11 cellular contexts compared by ENCODE assay signal in genomic region chr19:12953456-12954149, GRCh38. TPM values are rescaled to one million over a fixed set of nuclear protein-coding genes. Genes with fewer than 3 reads are reported as not detected.
A peak's percentile ranks its signal among the peaks of the same experiment; 100 is the strongest.
DNase-seq lines count a peak whose midpoint lies in the region; ATAC-seq, FAIRE-seq and TF ChIP-seq lines count a peak whose summit lies in the region.
"Had no signal": no experiment of that assay in that cellular context is flagged by ENCODE, and none has a peak within 500 bp of the region (broad histone marks: within the 10 kb centered on the region; RNA-seq: fewer than 3 reads in every experiment).

No MANE protein-coding gene starts in this region.

- no peak for DNase-seq in Caco-2
- no peak for DNase-seq in MM.1S
- DNase-seq in K562 (ENCODE audit: extremely low read depth in 1 of 4, low spot score in 3 of 4) = peak in 1 of 4 experiments; percentile 9
- DNase-seq in neuronal stem cell (ENCODE audit: low spot score) = no peak
- DNase-seq in activated gamma-delta T cell treated with Interleukin-2 at 50 U/mL for 16 hours = no peak
- DNase-seq in stimulated activated CD4-positive, alpha-beta T cell treated with anti-CD3 and anti-CD28 coated beads, Interleukin-4, amount 100 ng/mL, for 4 hours = no peak
- DNase-seq in HTR-8/SVneo (ENCODE audit: insufficient read length, low spot score) = no peak
- no peak for DNase-seq in AG20443 (ENCODE audit: low spot score)
- DNase-seq: small intestine had no signal

- H3K9ac ChIP-seq in MM.1S (ENCODE audit: low read length) (no peak overlapping the region), K562 (ENCODE audit: insufficient read depth in 1 of 2, low read depth in 2 of 2, low read length in 2 of 2) (peak overlapping the region in 1 of 2 experiments; percentile 61; a peak in 2 of 4 replicates), neuronal stem cell (ENCODE audit: low read depth, low read length, poor library complexity) (no peak overlapping the region)

- WGBS in K562 (ENCODE audit: insufficient coverage, low coverage, missing lambda C conversion rate) = 74% methylated on average over 7 of the region's 7 CpGs
- no CpG with 5 or more reads among the region's 7 CpGs for WGBS in neuronal stem cell (ENCODE audit: extremely low coverage in 2 of 2, insufficient read length in 2 of 2, insufficient replicate concordance in 1 of 2), 2 donors

- BruUV-seq in Caco-2 (replicated peaks; lab: Mats Ljungman, UMichigan) = no TSS peak
- BruUV-seq in K562 (replicated peaks; lab: Mats Ljungman, UMichigan) = no TSS peak

- TF ChIP-seq RAD21 in K562 (CRISPR knock-in tag; conservative IDR thresholded peaks at IDR 0.05 in 1 of 2, IDR thresholded peaks at IDR 0.05 in 1 of 2) = no peak

- peaks cover 86% of the 10 kb centered on the region for H3K36me3 Mint-ChIP-seq in Caco-2 (ENCODE audit: insufficient read depth, unreplicated experiment)

- H3K4me3 ChIP-seq in Caco-2 (ENCODE audit: low read depth, low read length) (no peak overlapping the region), MM.1S (ENCODE audit: low read length) (no peak overlapping the region), K562 (no peak overlapping the region), neuronal stem cell (ENCODE audit: low read length in 2 of 2) (no peak overlapping the region)
- H3K4me3 ChIP-seq: breast epithelium, tibial nerve had no signal

- H2BK120ac ChIP-seq in neuronal stem cell (ENCODE audit: low read depth, low read length) = no peak overlapping the region

- TF ChIP-seq CTCF in Caco-2 (IDR thresholded peaks at IDR 0.05; ENCODE audit: insufficient read depth in 1 of 2, low read depth in 1 of 2, low read length in 1 of 2, severe bottlenecking in 1 of 2, unreplicated experiment in 1 of 2) (no peak), MM.1S (IDR thresholded peaks at IDR 0.05; ENCODE audit: low read length) (no peak), K562 (IDR thresholded peaks at IDR 0.05 in 2 of 3, conservative IDR thresholded peaks at IDR 0.05 in 1 of 3; ENCODE audit: insufficient read depth in 2 of 3, low read depth in 1 of 3, low read length in 3 of 3) (no peak)

- no peaks in the 10 kb centered on the region for H3K9me1 ChIP-seq in K562 (ENCODE audit: control insufficient read depth, insufficient read depth, low read length)

- peak; percentile 66 for TF ChIP-seq POLR2A in K562 (conservative IDR thresholded peaks at IDR 0.05)

- no peaks in the 10 kb centered on the region for H3K9me2 ChIP-seq in MM.1S (replicated peaks; ENCODE audit: insufficient read depth, low read length)

- no peaks in the 10 kb centered on the region for H3K27me3 ChIP-seq in Caco-2 (replicated peaks; ENCODE audit: control insufficient read depth, insufficient read depth, low read length)
- H3K27me3 ChIP-seq in MM.1S (replicated peaks; ENCODE audit: insufficient read depth, low read length) = no peaks in the 10 kb centered on the region
- H3K27me3 ChIP-seq in K562 (ENCODE audit: control insufficient read depth in 2 of 2, insufficient read depth in 2 of 2, low read length in 2 of 2) = no peaks in the 10 kb centered on the region
- H3K27me3 ChIP-seq in neuronal stem cell (ENCODE audit: control insufficient read depth in 3 of 3, insufficient read depth in 3 of 3, low read depth in 1 of 3, low read length in 3 of 3) = no peaks in the 10 kb centered on the region
- H3K27me3 ChIP-seq: breast epithelium, tibial nerve had no signal

- no peak overlapping the region for H3K18ac ChIP-seq in neuronal stem cell (ENCODE audit: low read length)

- peak overlapping the region; percentile 43 for H2BK5ac ChIP-seq in neuronal stem cell (ENCODE audit: low read length)

- no peak for ATAC-seq in K562

- H3K14ac ChIP-seq in neuronal stem cell (ENCODE audit: low read length) = no peak overlapping the region

- H3K27me3 Mint-ChIP-seq in Caco-2 (ENCODE audit: insufficient read depth, unreplicated experiment) = no peaks in the 10 kb centered on the region

- H2BK12ac ChIP-seq in neuronal stem cell (ENCODE audit: low read length) = no peak overlapping the region

- peak overlapping the region; percentile 77 for H3K27ac Mint-ChIP-seq in Caco-2 (ENCODE audit: unreplicated experiment)

- H3K9me3 Mint-ChIP-seq in Caco-2 (ENCODE audit: unreplicated experiment) = no peaks in the 10 kb centered on the region

- H3K4me3 Mint-ChIP-seq in Caco-2 (ENCODE audit: unreplicated experiment) = no peak overlapping the region

- no peak overlapping the region for H2AK5ac ChIP-seq in neuronal stem cell (ENCODE audit: low read depth, low read length)

- peaks cover 37% of the 10 kb centered on the region for H3F3A ChIP-seq in MM.1S (ENCODE audit: insufficient read depth, low read length)

- POLR2A ChIA-PET in Caco-2 (lab: Charles Lee) (no interaction called here), K562 (lab: Yijun Ruan, JAX) (interaction anchor here (0.6 to 3.7 kb wide), 12 partner anchors 7 to 170 kb away, joined by 3 to 18 read pairs (median 4); partner anchors contain the start of genes DAND5, GCDH, KLF1 and RAD23A)

- TF ChIP-seq EP300 in K562 (IDR thresholded peaks at IDR 0.05; ENCODE audit: low read length) = no peak

- H4K20me1 ChIP-seq in MM.1S (ENCODE audit: insufficient read depth, low read length) (0 out of 2 replicates have a peak, but pooled peaks cover 6% of the 10 kb centered on the region), K562 (replicated peaks; ENCODE audit: control insufficient read depth, insufficient read depth, low read length) (no peaks in the 10 kb centered on the region; the same call in 1 of the 2 replicates)

- FAIRE-seq in K562 (lab: Jason Lieb, UNC) = peak; percentile 11
- FAIRE-seq in HTR-8/SVneo (lab: Jason Lieb, UNC) = no peak
- FAIRE-seq: small intestine had no signal

- no peak overlapping the region for H3K4me2 ChIP-seq in MM.1S (ENCODE audit: low read depth, low read length)
- no peak overlapping the region for H3K4me2 ChIP-seq in K562 (ENCODE audit: insufficient read depth, low read length)
- H3K4me2 ChIP-seq in neuronal stem cell (ENCODE audit: insufficient read depth, low read length, poor library complexity, severe bottlenecking) = no peak overlapping the region

- no peak overlapping the region for H2BK15ac ChIP-seq in neuronal stem cell (ENCODE audit: low read length)

- H3K79me1 ChIP-seq in neuronal stem cell (ENCODE audit: low read depth, low read length) = peaks cover 12% of the 10 kb centered on the region

- in situ Hi-C loops in K562 (cut with MboI) = no loop called here

- H3K36me3 ChIP-seq in Caco-2 (ENCODE audit: control insufficient read depth, insufficient read depth, low read length) (peaks cover 4% of the 10 kb centered on the region), MM.1S (replicated peaks; ENCODE audit: insufficient read depth, low read length) (peaks cover 8% of the 10 kb centered on the region; the same call in 1 of the 2 replicates), K562 (ENCODE audit: control insufficient read depth, insufficient read depth, low read length) (peaks cover 68% of the 10 kb centered on the region), neuronal stem cell (replicated peaks in 1 of 2; ENCODE audit: control insufficient read depth in 2 of 2, insufficient read depth in 2 of 2, low read length in 2 of 2) (peaks cover 40 to 72% of the 10 kb centered on the region in 2 donors)

- peaks cover 9% of the 10 kb centered on the region; the same call in 1 of the 2 replicates for H3K4me1 ChIP-seq in Caco-2
- peaks cover 24% of the 10 kb centered on the region for H3K4me1 ChIP-seq in MM.1S (ENCODE audit: low read length)
- peaks cover 0 to 45% of the 10 kb centered on the region in 2 experiments; a peak in 3 of 5 replicates for H3K4me1 ChIP-seq in K562 (replicated peaks in 1 of 2; ENCODE audit: control insufficient read depth in 2 of 2, insufficient read depth in 2 of 2, low read length in 2 of 2)
- H3K4me1 ChIP-seq in neuronal stem cell (ENCODE audit: control insufficient read depth in 2 of 2, insufficient read depth in 1 of 2, low read depth in 1 of 2, low read length in 2 of 2) = no peaks in the 10 kb centered on the region

- H3K9me3 ChIP-seq in Caco-2 (no peaks in the 10 kb centered on the region), MM.1S (replicated peaks; ENCODE audit: insufficient read depth, low read length) (no peaks in the 10 kb centered on the region), K562 (replicated peaks; ENCODE audit: control insufficient read depth, insufficient read depth, low read depth, low read length) (no peaks in the 10 kb centered on the region), neuronal stem cell (replicated peaks in 1 of 2; ENCODE audit: control insufficient read depth in 2 of 2, insufficient read depth in 1 of 2, low read depth in 1 of 2, low read length in 2 of 2) (no peaks in the 10 kb centered on the region)
- H3K9me3 ChIP-seq: breast epithelium, tibial nerve had no signal

- H2AFZ ChIP-seq in MM.1S (ENCODE audit: low read length) (no peak overlapping the region), K562 (ENCODE audit: low read depth, low read length) (no peak overlapping the region), neuronal stem cell (ENCODE audit: low read length) (no peak overlapping the region)

- H3K4ac ChIP-seq in neuronal stem cell (ENCODE audit: low read length) = no peak overlapping the region

- intact Hi-C loops in Caco-2 (cut with micrococcal nuclease; ENCODE audit: unreplicated experiment) (no loop called here), K562 (cut with micrococcal nuclease) (no loop called here)

- CTCF ChIA-PET in Caco-2 (lab: Charles Lee) = interaction anchor here (0.5 kb wide), 1 partner anchor 28 kb away, joined by 3 read pairs; no protein-coding TSS in a partner anchor
- CTCF ChIA-PET in K562 (lab: Yijun Ruan, JAX; ENCODE audit: low intra/inter-chr PET ratio) = no interaction called here

- H3K27ac ChIP-seq in MM.1S (ENCODE audit: low read length) (peak overlapping the region; percentile 40; the same call in 1 of the 2 replicates), K562 (ENCODE audit: extremely low read depth, low read depth, low read length) (no peak overlapping the region), neuronal stem cell (replicated peaks; ENCODE audit: low read length) (no peak overlapping the region)

- peaks cover 13% of the 10 kb centered on the region for H3K4me1 Mint-ChIP-seq in Caco-2 (ENCODE audit: low read depth, unreplicated experiment)

- H4K8ac ChIP-seq in neuronal stem cell (ENCODE audit: low read depth, low read length) = no peak overlapping the region

- H3K23ac ChIP-seq in neuronal stem cell (ENCODE audit: low read depth, low read length, poor library complexity) = no peak overlapping the region

- no peak overlapping the region for H4K91ac ChIP-seq in neuronal stem cell (ENCODE audit: low read depth, low read length, poor library complexity)

- peaks cover 73% of the 10 kb centered on the region for H3K79me2 ChIP-seq in MM.1S (ENCODE audit: low read length)
- H3K79me2 ChIP-seq in K562 (ENCODE audit: control insufficient read depth, insufficient read depth, low read length) = peaks cover 61% of the 10 kb centered on the region

RNA-seq across cellular contexts. Expression of gene GADD45GIP1, which starts 3.4 kb away (rescaled TPM):
- total RNA-seq in Caco-2 (2022) (39.3 and 42.7 TPM in 2 replicates), K562 (2014; rRNA removed) (143 and 161 TPM in 2 replicates), K562 (2014; rRNA removed; fragmentation: Illumina TruSeq; extraction: Trizol) (9.1 and 12.9 TPM in 2 replicates), K562 (2015; rRNA removed; fragmentation: Illumina TruSeq; extraction: Trizol) (39.5 and 40.1 TPM in 2 replicates), K562 (2021) (47.3 and 48.8 TPM in 2 replicates)
- total RNA-seq in K562 (2011; cell fraction: chromatin; rRNA removed; ENCODE audit: low replicate concordance) = 2.1 and 5.5 TPM in 2 replicates
- 10.1 and 11.0 TPM in 2 replicates for total RNA-seq in K562 (2011; cell fraction: nucleolus; rRNA removed)
- 7.2 TPM in 2 replicates for total RNA-seq in K562 (2011; cell fraction: nucleoplasm; rRNA removed)
- polyA plus RNA-seq in K562 (2011; rRNA removed) (29.2 and 30.4 TPM in 2 replicates), K562 (2014; fragmentation: Illumina TruSeq; extraction: Trizol) (11.5 and 20.3 TPM in 2 replicates), K562 (2014; fragmentation: Nextera tagmentation; extraction: Ambion mirVana) (1 to 10 TPM; 5.1 to 6.8 TPM), K562 (2014; rRNA removed) (114 and 122 TPM in 2 replicates)
- polyA plus RNA-seq in K562 (2011; cell fraction: cytosol; rRNA removed) = 29.3 and 72.0 TPM in 2 replicates
- polyA plus RNA-seq in K562 (2011; cell fraction: nucleus; rRNA removed) = 15.3 and 17.2 TPM in 2 replicates
- 35.2 and 43.7 TPM in 2 replicates for polyA plus RNA-seq in K562 (2012)
- 4.2 and 6.1 TPM in 2 replicates for polyA minus RNA-seq in K562 (2011; rRNA and poly(A)+ RNA removed)
- polyA minus RNA-seq in K562 (2011; cell fraction: cytosol; rRNA and poly(A)+ RNA removed) = 9.9 and 13.6 TPM in 2 replicates
- polyA minus RNA-seq in K562 (2011; cell fraction: nucleus; rRNA and poly(A)+ RNA removed) = 4.6 and 5.3 TPM in 2 replicates
- polyA plus RNA-seq in neuronal stem cell (2013, experiment 1 of 2) = 34.0 TPM
- 31.8 TPM for polyA plus RNA-seq in neuronal stem cell (2013, experiment 2 of 2)

RNA-seq across cellular contexts. Expression of gene RAD23A, which starts 7.9 kb away (rescaled TPM):
- 102 and 112 TPM in 2 replicates for total RNA-seq in Caco-2 (2022)
- total RNA-seq in K562 (2011; cell fraction: chromatin; rRNA removed; ENCODE audit: low replicate concordance) = 62.5 and 156 TPM in 2 replicates
- 117 and 120 TPM in 2 replicates for total RNA-seq in K562 (2011; cell fraction: nucleolus; rRNA removed)
- total RNA-seq in K562 (2011; cell fraction: nucleoplasm; rRNA removed) = 89.2 and 96.1 TPM in 2 replicates
- total RNA-seq in K562 (2014; rRNA removed) = 181 and 279 TPM in 2 replicates
- 47.8 and 56.5 TPM in 2 replicates for total RNA-seq in K562 (2014; rRNA removed; fragmentation: Illumina TruSeq; extraction: Trizol)
- total RNA-seq in K562 (2015; rRNA removed; fragmentation: Illumina TruSeq; extraction: Trizol) = 102 and 103 TPM in 2 replicates
- total RNA-seq in K562 (2021) = 143 and 155 TPM in 2 replicates
- polyA plus RNA-seq in K562 (2011; rRNA removed) = 44.1 and 61.2 TPM in 2 replicates
- 93.6 and 155 TPM in 2 replicates for polyA plus RNA-seq in K562 (2011; cell fraction: cytosol; rRNA removed)
- polyA plus RNA-seq in K562 (2011; cell fraction: nucleus; rRNA removed) = 108 and 152 TPM in 2 replicates
- polyA plus RNA-seq in K562 (2012) = 184 and 224 TPM in 2 replicates
- 179 and 212 TPM in 2 replicates for polyA plus RNA-seq in K562 (2014; fragmentation: Illumina TruSeq; extraction: Trizol)
- 10 to 100 TPM in 1 of 2 experiments, 1 to 10 TPM in 1; 9.5 to 40.4 TPM for polyA plus RNA-seq in K562 (2014; fragmentation: Nextera tagmentation; extraction: Ambion mirVana)
- 101 and 127 TPM in 2 replicates for polyA plus RNA-seq in K562 (2014; rRNA removed)
- polyA minus RNA-seq in K562 (2011; rRNA and poly(A)+ RNA removed) = 33.9 and 34.4 TPM in 2 replicates
- polyA minus RNA-seq in K562 (2011; cell fraction: cytosol; rRNA and poly(A)+ RNA removed) = 98.0 and 181 TPM in 2 replicates
- polyA minus RNA-seq in K562 (2011; cell fraction: nucleus; rRNA and poly(A)+ RNA removed) = 31.2 and 37.4 TPM in 2 replicates
- polyA plus RNA-seq in neuronal stem cell (2013, experiment 1 of 2) = 115 TPM
- polyA plus RNA-seq in neuronal stem cell (2013, experiment 2 of 2) = 115 TPM

RNA-seq across cellular contexts. Expression of gene CALR, which starts 15.2 kb away (rescaled TPM):
- 707 and 767 TPM in 2 replicates for total RNA-seq in Caco-2 (2022)
- total RNA-seq in K562 (2011; cell fraction: chromatin; rRNA removed; ENCODE audit: low replicate concordance) = 1,154 and 1,519 TPM in 2 replicates
- total RNA-seq in K562 (2011; cell fraction: nucleolus; rRNA removed) = 2,017 and 2,086 TPM in 2 replicates
- total RNA-seq in K562 (2011; cell fraction: nucleoplasm; rRNA removed) = 1,334 and 1,801 TPM in 2 replicates
- 673 and 912 TPM in 2 replicates for total RNA-seq in K562 (2014; rRNA removed)
- total RNA-seq in K562 (2014; rRNA removed; fragmentation: Illumina TruSeq; extraction: Trizol) = 473 and 509 TPM in 2 replicates
- 794 and 811 TPM in 2 replicates for total RNA-seq in K562 (2015; rRNA removed; fragmentation: Illumina TruSeq; extraction: Trizol)
- 730 and 790 TPM in 2 replicates for total RNA-seq in K562 (2021)
- 628 and 644 TPM in 2 replicates for polyA plus RNA-seq in K562 (2011; rRNA removed)
- 488 and 529 TPM in 2 replicates for polyA plus RNA-seq in K562 (2011; cell fraction: cytosol; rRNA removed)
- polyA plus RNA-seq in K562 (2011; cell fraction: nucleus; rRNA removed) = 369 and 585 TPM in 2 replicates
- polyA plus RNA-seq in K562 (2012) = 684 and 846 TPM in 2 replicates
- polyA plus RNA-seq in K562 (2014; fragmentation: Illumina TruSeq; extraction: Trizol) = 643 and 731 TPM in 2 replicates
- 100 to 1,000 TPM; 126 to 147 TPM for polyA plus RNA-seq in K562 (2014; fragmentation: Nextera tagmentation; extraction: Ambion mirVana)
- polyA plus RNA-seq in K562 (2014; rRNA removed) = 642 and 658 TPM in 2 replicates
- 673 and 889 TPM in 2 replicates for polyA minus RNA-seq in K562 (2011; rRNA and poly(A)+ RNA removed)
- polyA minus RNA-seq in K562 (2011; cell fraction: cytosol; rRNA and poly(A)+ RNA removed) = 377 and 404 TPM in 2 replicates
- polyA minus RNA-seq in K562 (2011; cell fraction: nucleus; rRNA and poly(A)+ RNA removed) = 138 and 244 TPM in 2 replicates
- polyA plus RNA-seq in neuronal stem cell (2013, experiment 1 of 2) = 336 TPM
- 330 TPM for polyA plus RNA-seq in neuronal stem cell (2013, experiment 2 of 2)

RNA-seq across cellular contexts. Expression of gene DAND5, which starts 15.8 kb away (rescaled TPM):
- total RNA-seq in Caco-2 (2022) = not detected in 2 replicates
- 2.2 and 4.9 TPM in 2 replicates for total RNA-seq in K562 (2011; cell fraction: chromatin; rRNA removed; ENCODE audit: low replicate concordance)
- 2.3 and 2.4 TPM in 2 replicates for total RNA-seq in K562 (2011; cell fraction: nucleolus; rRNA removed)
- total RNA-seq in K562 (2011; cell fraction: nucleoplasm; rRNA removed) = 2.3 and 3.3 TPM in 2 replicates
- total RNA-seq in K562 (2014; rRNA removed) = 0.27 and 0.82 TPM in 2 replicates
- total RNA-seq in K562 (2014; rRNA removed; fragmentation: Illumina TruSeq; extraction: Trizol) = 0.38 and 0.40 TPM in 2 replicates
- 0.22 and 0.23 TPM in 2 replicates for total RNA-seq in K562 (2015; rRNA removed; fragmentation: Illumina TruSeq; extraction: Trizol)
- total RNA-seq in K562 (2021) = 0.74 and 0.78 TPM in 2 replicates
- 0.60 and 0.89 TPM in 2 replicates for polyA plus RNA-seq in K562 (2011; rRNA removed)
- polyA plus RNA-seq in K562 (2011; cell fraction: cytosol; rRNA removed) = 0.71 and 0.72 TPM in 2 replicates
- polyA plus RNA-seq in K562 (2011; cell fraction: nucleus; rRNA removed) = 1.9 and 3.0 TPM in 2 replicates
- polyA plus RNA-seq in K562 (2012) = 0.43 and 0.97 TPM in 2 replicates
- 0.71 and 0.83 TPM in 2 replicates for polyA plus RNA-seq in K562 (2014; fragmentation: Illumina TruSeq; extraction: Trizol)
- polyA plus RNA-seq in K562 (2014; fragmentation: Nextera tagmentation; extraction: Ambion mirVana) = under 1 TPM; 0.42 to 0.63 TPM
- 0.50 and 0.66 TPM in 2 replicates for polyA plus RNA-seq in K562 (2014; rRNA removed)
- polyA minus RNA-seq in K562 (2011; rRNA and poly(A)+ RNA removed) = 0.18 and 0.28 TPM in 2 replicates
- polyA minus RNA-seq in K562 (2011; cell fraction: cytosol; rRNA and poly(A)+ RNA removed) = 0.48 TPM in 1 of 2 replicates, not detected in the other
- 0.33 TPM in 1 of 2 replicates, not detected in the other for polyA minus RNA-seq in K562 (2011; cell fraction: nucleus; rRNA and poly(A)+ RNA removed)
- polyA plus RNA-seq in neuronal stem cell (2013, experiment 1 of 2) = 0.03 TPM
- 0.03 TPM for polyA plus RNA-seq in neuronal stem cell (2013, experiment 2 of 2)
- total RNA-seq: breast epithelium, tibial nerve had no signal

RNA-seq across cellular contexts. Expression of gene FARSA, which starts 20.1 kb away (rescaled TPM):
- 75.9 and 88.6 TPM in 2 replicates for total RNA-seq in Caco-2 (2022)
- total RNA-seq in K562 (2011; cell fraction: chromatin; rRNA removed; ENCODE audit: low replicate concordance) = 40.0 and 119 TPM in 2 replicates
- 123 and 134 TPM in 2 replicates for total RNA-seq in K562 (2011; cell fraction: nucleolus; rRNA removed)
- total RNA-seq in K562 (2011; cell fraction: nucleoplasm; rRNA removed) = 41.9 and 67.4 TPM in 2 replicates
- 186 and 188 TPM in 2 replicates for total RNA-seq in K562 (2014; rRNA removed)
- total RNA-seq in K562 (2014; rRNA removed; fragmentation: Illumina TruSeq; extraction: Trizol) = 23.7 and 36.8 TPM in 2 replicates
- total RNA-seq in K562 (2015; rRNA removed; fragmentation: Illumina TruSeq; extraction: Trizol) = 89.6 and 102 TPM in 2 replicates
- total RNA-seq in K562 (2021) = 237 TPM in 2 replicates
- polyA plus RNA-seq in K562 (2011; rRNA removed) = 25.2 and 39.6 TPM in 2 replicates
- polyA plus RNA-seq in K562 (2011; cell fraction: cytosol; rRNA removed) = 37.9 and 94.3 TPM in 2 replicates
- polyA plus RNA-seq in K562 (2011; cell fraction: nucleus; rRNA removed) = 112 and 187 TPM in 2 replicates
- 137 and 208 TPM in 2 replicates for polyA plus RNA-seq in K562 (2012)
- 173 and 186 TPM in 2 replicates for polyA plus RNA-seq in K562 (2014; fragmentation: Illumina TruSeq; extraction: Trizol)
- 10 to 100 TPM; 32.6 to 40.0 TPM for polyA plus RNA-seq in K562 (2014; fragmentation: Nextera tagmentation; extraction: Ambion mirVana)
- 117 and 142 TPM in 2 replicates for polyA plus RNA-seq in K562 (2014; rRNA removed)
- 10.9 and 13.1 TPM in 2 replicates for polyA minus RNA-seq in K562 (2011; rRNA and poly(A)+ RNA removed)
- 49.3 and 54.1 TPM in 2 replicates for polyA minus RNA-seq in K562 (2011; cell fraction: cytosol; rRNA and poly(A)+ RNA removed)
- polyA minus RNA-seq in K562 (2011; cell fraction: nucleus; rRNA and poly(A)+ RNA removed) = 39.9 and 40.1 TPM in 2 replicates
- 35.0 TPM for polyA plus RNA-seq in neuronal stem cell (2013, experiment 1 of 2)
- 35.6 TPM for polyA plus RNA-seq in neuronal stem cell (2013, experiment 2 of 2)
